22 cellular contexts compared by ENCODE assay signal in genomic region chr5:91018712-91019371, GRCh38.
"Had no signal": no experiment of that assay in that cellular context is flagged by ENCODE, and none has a peak within 500 bp of the region (broad histone marks: within the 10 kb centered on the region; RNA-seq: fewer than 3 reads in every experiment).

No MANE protein-coding gene starts in this region.

- H3K9me3 ChIP-seq: vagina had no signal

- ATAC-seq: activated T-cell treated with anti-CD3 and anti-CD28 coated beads, Interleukin-2, amount 50 U/mL, for 72 hours; effector memory CD8-positive, alpha-beta T cell; esophagus mucosa; heart right ventricle; natural killer cell; stimulated activated naive CD8-positive, alpha-beta T cell treated with anti-CD3 and anti-CD28 coated beads, Interleukin-15, Interleukin-2, amounts not matched to agents 100 U/mL and 50 U/mL, for 24 hours had no signal

- DNase-seq: activated CD4-positive, alpha-beta memory T cell treated with anti-CD3 and anti-CD28 coated beads, Interleukin-2, amount 10 ng/mL, durations not matched to agents 7 days and 5 days; activated CD4-positive, alpha-beta T cell treated with anti-CD3 and anti-CD28 coated beads, Interleukin-2, amount 10 ng/mL, durations not matched to agents 24 days and 14 days; activated effector memory CD4-positive, alpha-beta T cell treated with Interleukin-2 at 50 U/mL for 16 hours; activated naive CD4-positive, alpha-beta T cell treated with anti-CD3 and anti-CD28 coated beads for 36 hours; activated T-cell treated with anti-CD3 and anti-CD28 coated beads, Interleukin-2, amount 50 U/mL, for 72 hours; aorta; brain microvascular endothelial cell; central memory CD4-positive, alpha-beta T cell; dorsolateral prefrontal cortex; effector memory CD8-positive, alpha-beta T cell; heart right ventricle; kidney; midbrain; natural killer cell; stimulated activated CD4-positive, alpha-beta T cell treated with anti-CD3 and anti-CD28 coated beads, Interleukin-4, amount 100 ng/mL, for 24 hours; stimulated activated naive CD8-positive, alpha-beta T cell treated with anti-CD3 and anti-CD28 coated beads, Interleukin-15, Interleukin-2, amounts not matched to agents 100 U/mL and 50 U/mL, for 24 hours; substantia nigra; tibial artery had no signal

- H3K4me1 ChIP-seq: tibial artery had no signal

- H3K4me3 ChIP-seq: dorsolateral prefrontal cortex, heart right ventricle, tibial artery, vagina had no signal

- H3K27me3 ChIP-seq: brain microvascular endothelial cell, dorsolateral prefrontal cortex, tibial artery, vagina had no signal

- FAIRE-seq: colon, endothelial cell of umbilical vein, kidney had no signal

- H3K27ac ChIP-seq: brain microvascular endothelial cell, dorsolateral prefrontal cortex, heart right ventricle, tibial artery, vagina had no signal

- H3K36me3 ChIP-seq: brain microvascular endothelial cell, heart right ventricle, tibial artery, vagina had no signal
